9 cellular contexts compared by ENCODE assay signal in the genomic region with DNA sequence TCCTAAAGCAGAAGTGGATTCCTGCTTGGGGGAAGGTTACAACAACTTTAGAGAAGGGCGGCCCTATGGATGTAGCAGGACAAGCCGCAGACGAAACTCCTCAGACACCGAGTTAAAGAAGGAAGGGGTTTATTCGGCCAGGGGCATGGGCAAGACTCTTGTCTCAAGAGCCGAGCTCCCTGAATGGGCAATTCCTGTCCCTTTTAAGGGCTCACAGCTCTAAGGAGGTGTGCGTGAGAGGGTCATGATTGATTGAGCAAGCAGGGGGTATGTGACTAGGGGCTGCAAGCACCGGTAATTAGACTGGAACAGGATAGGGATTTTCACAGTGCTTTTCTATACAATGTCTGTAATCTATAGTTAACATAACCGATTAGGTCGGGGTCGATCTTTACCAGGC. TPM values are rescaled to one million over a fixed set of nuclear protein-coding genes. Genes with fewer than 3 reads are reported as not detected.
DNase-seq lines count a peak whose midpoint lies in the region; ATAC-seq and TF ChIP-seq lines count a peak whose summit lies in the region.
"Had no signal": no experiment of that assay in that cellular context is flagged by ENCODE, and none has a peak within 500 bp of the region (broad histone marks: within the 10 kb centered on the region; RNA-seq: fewer than 3 reads in every experiment).

No MANE protein-coding gene starts in this region.

- DNase-seq in IMR-90 = no peak
- DNase-seq in mammary epithelial cell = no peak
- DNase-seq in naive B cell = no peak
- DNase-seq in midbrain (lab: John Stamatoyannopoulos, UW) = no peak
- DNase-seq in UCSD-AML1 (lab: John Stamatoyannopoulos, UW; ENCODE audit: unreplicated experiment) = no peak
- no peak for DNase-seq in NCI-H69 (lab: John Stamatoyannopoulos, UW)
- no peak for DNase-seq in ovary
- DNase-seq: DMS53 had no signal

- H3K4me2 ChIP-seq in IMR-90 (ENCODE audit: low read depth, low read length) = no peak overlapping the region
- peak overlapping the region; percentile 71 for H3K4me2 ChIP-seq in mammary epithelial cell (ENCODE audit: insufficient read depth, low read depth, low read length)

- peak overlapping the region; percentile 36; the same call in 1 of the 2 replicates for H3K18ac ChIP-seq in IMR-90 (ENCODE audit: low read depth, low read length)

- H3K4me1 ChIP-seq in IMR-90 (ENCODE audit: control insufficient read depth, insufficient read depth, low read length) = peaks cover 12% of the 10 kb centered on the region
- peaks cover 21% of the 10 kb centered on the region for H3K4me1 ChIP-seq in mammary epithelial cell (ENCODE audit: insufficient read depth, low read length)
- peaks cover 5% of the 10 kb centered on the region for H3K4me1 ChIP-seq in ovary (ENCODE audit: insufficient read depth)

- peaks cover 23 to 33% (median 27%) of the 10 kb centered on the region in 3 donors for H3K4me1 Mint-ChIP-seq in naive B cell

- H3K9me3 ChIP-seq in IMR-90 (ENCODE audit: control insufficient read depth, insufficient read depth, low read length) (no peaks in the 10 kb centered on the region), mammary epithelial cell (replicated peaks; ENCODE audit: insufficient read depth, low read length) (no peaks in the 10 kb centered on the region), ovary (no peaks in the 10 kb centered on the region)

- peak overlapping the region; percentile 10 to 95 (median 90) for H3K4me3 Mint-ChIP-seq in naive B cell

- CTCF ChIA-PET in IMR-90 (lab: Yijun Ruan, JAX) = interaction anchor here (1.1 kb wide), 1 partner anchor 134 kb away, joined by 3 read pairs; no protein-coding TSS in a partner anchor
- CTCF ChIA-PET in mammary epithelial cell (lab: Charles Lee; ENCODE audit: low non-redundant PET) = interaction anchor here (0.7 kb wide), 1 partner anchor 51 kb away, joined by 3 read pairs; no protein-coding TSS in a partner anchor

- H3K79me2 ChIP-seq in mammary epithelial cell (ENCODE audit: insufficient read depth, low read length) = peaks cover 15% of the 10 kb centered on the region

- peaks cover 0 to 7% of the 10 kb centered on the region in 2 donors for H3K36me3 Mint-ChIP-seq in naive B cell

- H4K5ac ChIP-seq in IMR-90 (ENCODE audit: low read depth, low read length) = peak overlapping the region; percentile 58

- H4K91ac ChIP-seq in IMR-90 (ENCODE audit: insufficient read depth, low read depth, low read length) = peak overlapping the region; percentile 93

- H3K4ac ChIP-seq in IMR-90 (ENCODE audit: low read depth, low read length) = peak overlapping the region; percentile 95

- BruUV-seq in IMR-90 (replicated peaks; lab: Mats Ljungman, UMichigan) (no TSS peak), mammary epithelial cell (replicated peaks; lab: Mats Ljungman, UMichigan) (no TSS peak)

- peaks cover 6% of the 10 kb centered on the region for H3K9me1 ChIP-seq in IMR-90 (ENCODE audit: insufficient read depth, low read length)

- no peaks in the 10 kb centered on the region for H3K9me3 Mint-ChIP-seq in naive B cell

- H2BK120ac ChIP-seq in IMR-90 (ENCODE audit: low read depth, low read length) = peak overlapping the region; percentile 93

- TF ChIP-seq POLR2A in IMR-90 (IDR thresholded peaks at IDR 0.05; ENCODE audit: low read depth, low read length) (no peak), ovary (IDR thresholded peaks at IDR 0.05) (no peak)

- peaks cover 17 to 26% of the 10 kb centered on the region in 2 experiments; a peak in 3 of 4 replicates for H3K79me1 ChIP-seq in IMR-90 (ENCODE audit: low read depth in 1 of 2, low read length in 2 of 2)

- peak overlapping the region; percentile 85 for H2BK5ac ChIP-seq in IMR-90 (ENCODE audit: low read depth, low read length, poor library complexity, severe bottlenecking)

- WGBS in IMR-90 (ENCODE audit: extremely low coverage in 2 of 2, insufficient read length in 1 of 2), 2 experiments = no CpG with 5 or more reads among the region's 11 CpGs
- 94% methylated on average over 11 of the region's 11 CpGs for WGBS in mammary epithelial cell (ENCODE audit: low coverage, missing lambda C conversion rate)
- 86 to 92% (median 91%) methylated on average over 11 of the region's 11 CpGs for WGBS in ovary, 3 donors

- POLR2A ChIA-PET in IMR-90 (lab: Charles Lee; ENCODE audit: unreplicated experiment) = no interaction called here

- H4K20me1 ChIP-seq in IMR-90 (ENCODE audit: insufficient read depth, low read length) (peaks cover 4% of the 10 kb centered on the region; the same call in 1 of the 2 replicates), mammary epithelial cell (ENCODE audit: insufficient read depth, low read length) (no peaks in the 10 kb centered on the region)

- H2BK20ac ChIP-seq in IMR-90 (ENCODE audit: low read depth, low read length) = peak overlapping the region; percentile 91

- peak overlapping the region; percentile 61 for H2AK5ac ChIP-seq in IMR-90 (ENCODE audit: low read depth, low read length)

- H2AFZ ChIP-seq in IMR-90 (replicated peaks; ENCODE audit: low read length, poor library complexity) = no peak overlapping the region
- peak overlapping the region; percentile 99 for H2AFZ ChIP-seq in mammary epithelial cell (ENCODE audit: low read depth, low read length)

- H3K4me3 ChIP-seq in IMR-90 (ENCODE audit: insufficient read depth, low read depth, low read length) (no peak overlapping the region), mammary epithelial cell (replicated peaks in 1 of 3; ENCODE audit: insufficient read depth in 1 of 3, low read depth in 2 of 3, low read length in 3 of 3) (no peak overlapping the region), ovary (no peak overlapping the region)

- no peak for TF ChIP-seq RAD21 in IMR-90 (IDR thresholded peaks at IDR 0.05; ENCODE audit: low read length)

- no peaks in the 10 kb centered on the region for H3K27me3 Mint-ChIP-seq in naive B cell

- H3K9ac ChIP-seq in IMR-90 (ENCODE audit: low read depth, low read length) = no peak overlapping the region
- H3K9ac ChIP-seq in mammary epithelial cell (ENCODE audit: insufficient read depth, low read length) = no peak overlapping the region

- H4K8ac ChIP-seq in IMR-90 (ENCODE audit: low read depth in 2 of 2, low read length in 2 of 2) = peak overlapping the region; percentile 90 to 97

- dilution Hi-C loops in IMR-90 (cut with HindIII; ENCODE audit: low sequenced_read_pairs, unreplicated experiment) (no loop called here), mammary epithelial cell (cut with HindIII; ENCODE audit: low sequenced_read_pairs) (no loop called here)

- peak overlapping the region; percentile 79 for H3K14ac ChIP-seq in IMR-90 (replicated peaks; ENCODE audit: low read depth, low read length)

- H3K36me3 ChIP-seq in IMR-90 (ENCODE audit: control insufficient read depth, insufficient read depth, low read length) (peaks cover 13% of the 10 kb centered on the region), mammary epithelial cell (ENCODE audit: insufficient read depth, low read length) (peaks cover 15% of the 10 kb centered on the region), ovary (no peaks in the 10 kb centered on the region)

- intact Hi-C loops in IMR-90 (cut with micrococcal nuclease) (no loop called here), mammary epithelial cell (cut with micrococcal nuclease) (loop anchor here (5.0 to 10.0 kb wide), 3 partner anchors 58 to 220 kb away; a partner anchor contains a TSS), ovary (cut with DNase I) (no loop called here)

- no peaks in the 10 kb centered on the region for H3K27me3 ChIP-seq in IMR-90 (ENCODE audit: control insufficient read depth, insufficient read depth, low read length)
- H3K27me3 ChIP-seq in mammary epithelial cell (ENCODE audit: insufficient read depth, low read length) = no peaks in the 10 kb centered on the region
- no peaks in the 10 kb centered on the region for H3K27me3 ChIP-seq in ovary

- TF ChIP-seq CTCF in 22Rv1 (IDR thresholded peaks at IDR 0.05) (no peak), IMR-90 (conservative IDR thresholded peaks at IDR 0.05; ENCODE audit: low read depth, low read length) (no peak), mammary epithelial cell (conservative IDR thresholded peaks at IDR 0.05 in 1 of 2, IDR thresholded peaks at IDR 0.05 in 1 of 2; ENCODE audit: extremely low read depth in 1 of 2, insufficient read depth in 1 of 2, low read depth in 1 of 2, low read length in 2 of 2) (no peak), ovary (IDR thresholded peaks at IDR 0.05) (no peak)

- H2AK9ac ChIP-seq in IMR-90 (replicated peaks; ENCODE audit: low read depth, low read length, poor library complexity) = no peak overlapping the region

- TF ChIP-seq EP300 in ovary (IDR thresholded peaks at IDR 0.05) = no peak

- H3K27ac Mint-ChIP-seq in naive B cell = peak overlapping the region in 4 of 6 donors; percentile 59 to 92 (median 79)

- peak overlapping the region; percentile 70 for H3K27ac ChIP-seq in 22Rv1
- H3K27ac ChIP-seq in IMR-90 (ENCODE audit: insufficient read depth, low read length) = peak overlapping the region; percentile 65
- no peak overlapping the region for H3K27ac ChIP-seq in mammary epithelial cell (ENCODE audit: insufficient read depth, low read depth, low read length)
- no peak overlapping the region for H3K27ac ChIP-seq in ovary

- H2BK15ac ChIP-seq in IMR-90 (ENCODE audit: low read depth, low read length) = peak overlapping the region; percentile 89; the same call in 1 of the 3 replicates

- in situ Hi-C loops in IMR-90 (cut with MboI; ENCODE audit: low sequenced_read_pairs) = no loop called here
- in situ Hi-C loops in mammary epithelial cell (cut with MboI; ENCODE audit: low sequenced_read_pairs in 2 of 2) = no loop called here

- ATAC-seq in IMR-90 (ENCODE audit: low read depth) = no peak
- no peak for ATAC-seq in naive B cell (ENCODE audit: low read depth in 2 of 2)

- H3K23ac ChIP-seq in IMR-90 (ENCODE audit: low read depth, low read length) = peak overlapping the region; percentile 27; the same call in 1 of the 2 replicates

- H3K56ac ChIP-seq in IMR-90 (ENCODE audit: extremely low read depth, insufficient read depth, low read length) = no peak overlapping the region

RNA-seq across cellular contexts. Expression of a gene that starts 0.9 kb away (rescaled TPM):
- total RNA-seq in IMR-90 (2012; rRNA removed) (73.5 and 86.9 TPM in 2 replicates), mammary epithelial cell (10 to 100 TPM; 43.2 to 44.9 TPM), ovary (10 to 100 TPM; 24.4 to 56.6 (median 36.3) TPM)
- polyA plus RNA-seq in IMR-90 (2012; rRNA removed) (63.8 and 69.2 TPM in 2 replicates), mammary epithelial cell (53.1 TPM), naive B cell (ENCODE audit: low read depth in 6 of 6) (100 to 1,000 TPM in 3 of 6 donors, 10 to 100 TPM in 3; 84.4 to 157 (median 101) TPM), ovary (10 to 100 TPM; 43.4 to 98.4 TPM)
- polyA plus RNA-seq in IMR-90 (2012; cell fraction: cytosol; rRNA removed) = 27.8 and 29.5 TPM in 2 replicates
- 14.1 and 41.8 TPM in 2 replicates for polyA plus RNA-seq in IMR-90 (2012; cell fraction: nucleus; rRNA removed; ENCODE audit: low replicate concordance)
- polyA minus RNA-seq in mammary epithelial cell = 15.9 TPM

RNA-seq across cellular contexts. Expression of a gene that starts 57.4 kb away (rescaled TPM):
- total RNA-seq in IMR-90 (2012; rRNA removed) (7.0 and 9.4 TPM in 2 replicates), mammary epithelial cell (1 to 10 TPM; 2.7 to 5.6 TPM), ovary (10 to 100 TPM; 10.9 to 16.6 (median 13.0) TPM)
- polyA plus RNA-seq in IMR-90 (2012; rRNA removed) (5.6 and 9.2 TPM in 2 replicates), mammary epithelial cell (4.5 TPM), naive B cell (ENCODE audit: low read depth in 6 of 6) (10 to 100 TPM; 11.2 to 15.4 (median 12.6) TPM), ovary (10 to 100 TPM; 11.7 to 20.8 TPM)
- polyA plus RNA-seq in IMR-90 (2012; cell fraction: cytosol; rRNA removed) = 1.5 and 2.3 TPM in 2 replicates
- polyA plus RNA-seq in IMR-90 (2012; cell fraction: nucleus; rRNA removed; ENCODE audit: low replicate concordance) = 1.4 and 10.7 TPM in 2 replicates
- 6.4 TPM for polyA minus RNA-seq in mammary epithelial cell

Comparison
In these comparisons a context has a peak if more than half of its experiments do, and no peak if none do; other contexts are left out.
1. H3K27ac ChIP-seq: peak in 22Rv1 (single experiment) and IMR-90 (single experiment); none in mammary epithelial cell (single experiment) and ovary (0 of 2).